4 cellular contexts compared by ENCODE assay signal in the genomic region with DNA sequence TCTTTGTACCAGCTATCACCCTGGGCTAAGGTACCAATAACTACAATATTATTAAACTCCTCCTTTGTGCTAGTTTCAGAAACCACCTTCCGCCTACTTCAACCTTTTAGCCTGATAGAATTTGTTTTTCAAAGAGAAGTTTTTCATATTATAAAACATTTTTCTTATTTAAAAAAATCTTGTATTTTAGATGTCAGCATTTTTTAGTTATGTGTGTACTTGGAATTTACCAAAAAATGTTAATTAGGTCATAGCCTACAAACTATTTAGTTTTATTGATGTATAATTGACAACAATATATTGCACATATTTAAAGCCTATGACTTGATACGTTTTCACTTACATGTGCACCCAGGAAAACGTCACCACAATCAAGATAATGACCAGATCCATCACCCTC.
TF ChIP-seq lines count a peak whose summit lies in the region.

No MANE protein-coding gene starts in this region.

TF ChIP-seq in HepG2, 621 proteins besides CTCF, POLR2A, EP300 and RAD21:
- peak in 1 of 2 experiments; percentile 57; a peak in 2 of 4 replicates for TF ChIP-seq MAFK (conservative IDR thresholded peaks at IDR 0.05 in 1 of 2, IDR thresholded peaks at IDR 0.05 in 1 of 2; ENCODE audit: low read length in 2 of 2)
- peak; percentile 42; the same call in 1 of the 2 replicates for TF ChIP-seq MAFF (IDR thresholded peaks at IDR 0.05; ENCODE audit: low read depth, low read length)
- no peak for TF ChIP-seq SNRNP70 (IDR thresholded peaks at IDR 0.05; ENCODE audit: low read depth, low read length)
TF ChIP-seq in HepG2: peak in this region for 2.

TF ChIP-seq in A549, 52 proteins besides CTCF, POLR2A, EP300 and RAD21:
- TF ChIP-seq, protein P1, sequence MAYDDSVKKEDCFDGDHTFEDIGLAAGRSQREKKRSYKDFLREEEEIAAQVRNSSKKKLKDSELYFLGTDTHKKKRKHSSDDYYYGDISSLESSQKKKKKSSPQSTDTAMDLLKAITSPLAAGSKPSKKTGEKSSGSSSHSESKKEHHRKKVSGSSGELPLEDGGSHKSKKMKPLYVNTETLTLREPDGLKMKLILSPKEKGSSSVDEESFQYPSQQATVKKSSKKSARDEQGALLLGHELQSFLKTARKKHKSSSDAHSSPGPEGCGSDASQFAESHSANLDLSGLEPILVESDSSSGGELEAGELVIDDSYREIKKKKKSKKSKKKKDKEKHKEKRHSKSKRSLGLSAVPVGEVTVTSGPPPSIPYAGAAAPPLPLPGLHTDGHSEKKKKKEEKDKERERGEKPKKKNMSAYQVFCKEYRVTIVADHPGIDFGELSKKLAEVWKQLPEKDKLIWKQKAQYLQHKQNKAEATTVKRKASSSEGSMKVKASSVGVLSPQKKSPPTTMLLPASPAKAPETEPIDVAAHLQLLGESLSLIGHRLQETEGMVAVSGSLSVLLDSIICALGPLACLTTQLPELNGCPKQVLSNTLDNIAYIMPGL (CRISPR knock-in tag; IDR thresholded peaks at IDR 0.05; ENCODE audit: borderline replicate concordance), result no peak
- peak; percentile 4 for TF ChIP-seq MAFK (IDR thresholded peaks at IDR 0.05; ENCODE audit: partially characterized antibody)

TF ChIP-seq in IMR-90, 13 proteins besides CTCF, POLR2A, EP300 and RAD21:
- TF ChIP-seq MAFK (IDR thresholded peaks at IDR 0.05; ENCODE audit: low read depth, low read length), result peak; percentile 26; the same call in 1 of the 2 replicates
- TF ChIP-seq, protein P2, sequence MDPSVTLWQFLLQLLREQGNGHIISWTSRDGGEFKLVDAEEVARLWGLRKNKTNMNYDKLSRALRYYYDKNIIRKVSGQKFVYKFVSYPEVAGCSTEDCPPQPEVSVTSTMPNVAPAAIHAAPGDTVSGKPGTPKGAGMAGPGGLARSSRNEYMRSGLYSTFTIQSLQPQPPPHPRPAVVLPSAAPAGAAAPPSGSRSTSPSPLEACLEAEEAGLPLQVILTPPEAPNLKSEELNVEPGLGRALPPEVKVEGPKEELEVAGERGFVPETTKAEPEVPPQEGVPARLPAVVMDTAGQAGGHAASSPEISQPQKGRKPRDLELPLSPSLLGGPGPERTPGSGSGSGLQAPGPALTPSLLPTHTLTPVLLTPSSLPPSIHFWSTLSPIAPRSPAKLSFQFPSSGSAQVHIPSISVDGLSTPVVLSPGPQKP (IDR thresholded peaks at IDR 0.05; ENCODE audit: borderline replicate concordance, low read depth, low read length), result no peak

TF ChIP-seq in K562, 482 proteins besides CTCF, POLR2A, EP300 and RAD21:
- no peak for TF ChIP-seq SPI1 (IDR thresholded peaks at IDR 0.05; ENCODE audit: borderline replicate concordance, low read depth, low read length)
- TF ChIP-seq, protein P3, sequence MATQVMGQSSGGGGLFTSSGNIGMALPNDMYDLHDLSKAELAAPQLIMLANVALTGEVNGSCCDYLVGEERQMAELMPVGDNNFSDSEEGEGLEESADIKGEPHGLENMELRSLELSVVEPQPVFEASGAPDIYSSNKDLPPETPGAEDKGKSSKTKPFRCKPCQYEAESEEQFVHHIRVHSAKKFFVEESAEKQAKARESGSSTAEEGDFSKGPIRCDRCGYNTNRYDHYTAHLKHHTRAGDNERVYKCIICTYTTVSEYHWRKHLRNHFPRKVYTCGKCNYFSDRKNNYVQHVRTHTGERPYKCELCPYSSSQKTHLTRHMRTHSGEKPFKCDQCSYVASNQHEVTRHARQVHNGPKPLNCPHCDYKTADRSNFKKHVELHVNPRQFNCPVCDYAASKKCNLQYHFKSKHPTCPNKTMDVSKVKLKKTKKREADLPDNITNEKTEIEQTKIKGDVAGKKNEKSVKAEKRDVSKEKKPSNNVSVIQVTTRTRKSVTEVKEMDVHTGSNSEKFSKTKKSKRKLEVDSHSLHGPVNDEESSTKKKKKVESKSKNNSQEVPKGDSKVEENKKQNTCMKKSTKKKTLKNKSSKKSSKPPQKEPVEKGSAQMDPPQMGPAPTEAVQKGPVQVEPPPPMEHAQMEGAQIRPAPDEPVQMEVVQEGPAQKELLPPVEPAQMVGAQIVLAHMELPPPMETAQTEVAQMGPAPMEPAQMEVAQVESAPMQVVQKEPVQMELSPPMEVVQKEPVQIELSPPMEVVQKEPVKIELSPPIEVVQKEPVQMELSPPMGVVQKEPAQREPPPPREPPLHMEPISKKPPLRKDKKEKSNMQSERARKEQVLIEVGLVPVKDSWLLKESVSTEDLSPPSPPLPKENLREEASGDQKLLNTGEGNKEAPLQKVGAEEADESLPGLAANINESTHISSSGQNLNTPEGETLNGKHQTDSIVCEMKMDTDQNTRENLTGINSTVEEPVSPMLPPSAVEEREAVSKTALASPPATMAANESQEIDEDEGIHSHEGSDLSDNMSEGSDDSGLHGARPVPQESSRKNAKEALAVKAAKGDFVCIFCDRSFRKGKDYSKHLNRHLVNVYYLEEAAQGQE (CRISPR knock-in tag; IDR thresholded peaks at IDR 0.05; ENCODE audit: low read depth), result no peak
- TF ChIP-seq POLR3G (IDR thresholded peaks at IDR 0.05; ENCODE audit: extremely low read depth, insufficient read length, insufficient replicate concordance), result no peak
- peak; percentile 69 for TF ChIP-seq ZNF316 (IDR thresholded peaks at IDR 0.05)
- TF ChIP-seq MBD2 (IDR thresholded peaks at IDR 0.05; ENCODE audit: borderline replicate concordance, low read depth), result no peak
- no peak for TF ChIP-seq ZFP1 (CRISPR knock-in tag; IDR thresholded peaks at IDR 0.05)
- TF ChIP-seq, protein P4, sequence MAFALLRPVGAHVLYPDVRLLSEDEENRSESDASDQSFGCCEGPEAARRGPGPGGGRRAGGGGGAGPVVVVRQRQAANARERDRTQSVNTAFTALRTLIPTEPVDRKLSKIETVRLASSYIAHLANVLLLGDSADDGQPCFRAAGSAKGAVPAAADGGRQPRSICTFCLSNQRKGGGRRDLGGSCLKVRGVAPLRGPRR (CRISPR knock-in tag; IDR thresholded peaks at IDR 0.05), result no peak
- no peak for TF ChIP-seq TAF1 (IDR thresholded peaks at IDR 0.05; ENCODE audit: control insufficient read depth, extremely low read depth, insufficient read depth, low read length, severe bottlenecking)
- TF ChIP-seq C11orf30 (IDR thresholded peaks at IDR 0.05; ENCODE audit: low read depth), result peak; percentile 19; the same call in 1 of the 2 replicates
- TF ChIP-seq, protein P5, sequence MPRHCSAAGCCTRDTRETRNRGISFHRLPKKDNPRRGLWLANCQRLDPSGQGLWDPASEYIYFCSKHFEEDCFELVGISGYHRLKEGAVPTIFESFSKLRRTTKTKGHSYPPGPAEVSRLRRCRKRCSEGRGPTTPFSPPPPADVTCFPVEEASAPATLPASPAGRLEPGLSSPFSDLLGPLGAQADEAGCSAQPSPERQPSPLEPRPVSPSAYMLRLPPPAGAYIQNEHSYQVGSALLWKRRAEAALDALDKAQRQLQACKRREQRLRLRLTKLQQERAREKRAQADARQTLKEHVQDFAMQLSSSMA (CRISPR knock-in tag; IDR thresholded peaks at IDR 0.05), result no peak
